Comparison of ENCODE assay signal across 8 cellular contexts in genomic region chr10:44974628-44975431, GRCh38. TPM values are rescaled to one million over a fixed set of nuclear protein-coding genes. Genes with fewer than 3 reads are reported as not detected.
DNase-seq lines count a peak whose midpoint lies in the region; ATAC-seq and TF ChIP-seq lines count a peak whose summit lies in the region.

No MANE protein-coding gene starts in this region.

- H3K4me3 ChIP-seq in CD8-positive, alpha-beta memory T cell (ENCODE audit: low read length): peak overlapping the region; percentile 44
- peak overlapping the region; percentile 73 for H3K4me3 ChIP-seq in upper lobe of right lung

- peaks cover 2 to 19% (median 11%) of the 10 kb centered on the region in 3 donors for H3K4me1 Mint-ChIP-seq in CD8-positive, alpha-beta memory T cell
- H3K4me1 Mint-ChIP-seq in activated naive CD4-positive, alpha-beta T cell treated with anti-CD3 and anti-CD28 coated beads, Interleukin-2, amount 50 U/mL, for 24 hours: no peaks in the 10 kb centered on the region
- H3K4me1 Mint-ChIP-seq in osteocyte (ENCODE audit: unreplicated experiment): peaks cover 54% of the 10 kb centered on the region

- POLR2A ChIA-PET in CD8-positive, alpha-beta memory T cell (lab: Charles Lee): no interaction called here

- no peaks in the 10 kb centered on the region for H3K36me3 Mint-ChIP-seq in CD8-positive, alpha-beta memory T cell
- no peaks in the 10 kb centered on the region for H3K36me3 Mint-ChIP-seq in activated naive CD4-positive, alpha-beta T cell treated with anti-CD3 and anti-CD28 coated beads, Interleukin-2, amount 50 U/mL, for 24 hours
- H3K36me3 Mint-ChIP-seq in osteocyte (ENCODE audit: unreplicated experiment): peaks cover 7% of the 10 kb centered on the region

- no peaks in the 10 kb centered on the region for H3K36me3 ChIP-seq in CD8-positive, alpha-beta memory T cell (ENCODE audit: insufficient read depth, low read length)
- H3K36me3 ChIP-seq in upper lobe of right lung: peaks cover 16% of the 10 kb centered on the region

- no peaks in the 10 kb centered on the region for H3K27me3 Mint-ChIP-seq in CD8-positive, alpha-beta memory T cell
- H3K27me3 Mint-ChIP-seq in activated naive CD4-positive, alpha-beta T cell treated with anti-CD3 and anti-CD28 coated beads, Interleukin-2, amount 50 U/mL, for 24 hours: no peaks in the 10 kb centered on the region
- no peaks in the 10 kb centered on the region for H3K27me3 Mint-ChIP-seq in osteocyte (ENCODE audit: unreplicated experiment)

- peak; percentile 55 to 72 (median 65) for DNase-seq in CD8-positive, alpha-beta memory T cell
- peak; percentile 46 for DNase-seq in SK-MEL-5 (ENCODE audit: low read depth, low spot score)
- peak in 41 of 42 donors; percentile 52 to 88 (median 75) for DNase-seq in head of caudate nucleus
- peak; percentile 90 for DNase-seq in osteocyte (ENCODE audit: extremely low spot score, unreplicated experiment)
- DNase-seq in upper lobe of right lung: peak; percentile 86

- CTCF ChIA-PET in CD8-positive, alpha-beta memory T cell (lab: Charles Lee): interaction anchor here (0.9 to 6.2 kb wide), 5 partner anchors 9 to 42 kb away, joined by 4 to 36 read pairs (median 7); no protein-coding TSS in a partner anchor

- H3K4me3 Mint-ChIP-seq in CD8-positive, alpha-beta memory T cell: peak overlapping the region; percentile 50 to 87 (median 72)
- peak overlapping the region; percentile 76 for H3K4me3 Mint-ChIP-seq in activated naive CD4-positive, alpha-beta T cell treated with anti-CD3 and anti-CD28 coated beads, Interleukin-2, amount 50 U/mL, for 24 hours
- H3K4me3 Mint-ChIP-seq in osteocyte (ENCODE audit: unreplicated experiment): peak overlapping the region; percentile 29

- peak overlapping the region in 5 of 8 donors; percentile 34 to 92 (median 57) for H3K27ac Mint-ChIP-seq in CD8-positive, alpha-beta memory T cell
- no peak overlapping the region for H3K27ac Mint-ChIP-seq in activated naive CD4-positive, alpha-beta T cell treated with anti-CD3 and anti-CD28 coated beads, Interleukin-2, amount 50 U/mL, for 24 hours
- peak overlapping the region; percentile 57 for H3K27ac Mint-ChIP-seq in osteocyte (ENCODE audit: unreplicated experiment)

- in situ Hi-C loops in SK-MEL-5 (cut with HindIII; ENCODE audit: low pct_unique_long_range_greater_than_20kb, low sequenced_read_pairs): no loop called here

- peak; percentile 98 for TF ChIP-seq CTCF in osteocyte (IDR thresholded peaks at IDR 0.05)
- peak; percentile 99 for TF ChIP-seq CTCF in upper lobe of right lung (IDR thresholded peaks at IDR 0.05)

- no peaks in the 10 kb centered on the region for H3K9me3 Mint-ChIP-seq in CD8-positive, alpha-beta memory T cell
- no peaks in the 10 kb centered on the region for H3K9me3 Mint-ChIP-seq in activated naive CD4-positive, alpha-beta T cell treated with anti-CD3 and anti-CD28 coated beads, Interleukin-2, amount 50 U/mL, for 24 hours
- H3K9me3 Mint-ChIP-seq in osteocyte (ENCODE audit: unreplicated experiment): no peaks in the 10 kb centered on the region

- H3K4me1 ChIP-seq in CD8-positive, alpha-beta memory T cell (ENCODE audit: insufficient read depth, low read length): peaks cover 15% of the 10 kb centered on the region
- H3K4me1 ChIP-seq in upper lobe of right lung: peaks cover 46% of the 10 kb centered on the region

- intact Hi-C loops in head of caudate nucleus (cut with DNase I) (loop anchor here (5.0 kb wide), 1 partner anchor 43 kb away; no protein-coding TSS in a partner anchor), upper lobe of right lung (cut with DNase I) (loop anchor here (5.0 kb wide), 1 partner anchor 43 kb away; no protein-coding TSS in a partner anchor)

- ATAC-seq in GM19328 (IDR thresholded peaks at IDR 0.05; ENCODE audit: unreplicated experiment) (peak; percentile 78), HG03439 (IDR thresholded peaks at IDR 0.05; ENCODE audit: unreplicated experiment) (peak; percentile 74), upper lobe of right lung (peak; percentile 85)

- H3K27ac ChIP-seq in CD8-positive, alpha-beta memory T cell (ENCODE audit: low read depth, low read length): no peak overlapping the region
- peak overlapping the region; percentile 81 for H3K27ac ChIP-seq in upper lobe of right lung

- no peaks in the 10 kb centered on the region for H3K27me3 ChIP-seq in CD8-positive, alpha-beta memory T cell (ENCODE audit: insufficient read depth, low read length, poor library complexity, severe bottlenecking)
- no peaks in the 10 kb centered on the region for H3K27me3 ChIP-seq in upper lobe of right lung

- no peaks in the 10 kb centered on the region for H3K9me3 ChIP-seq in CD8-positive, alpha-beta memory T cell (ENCODE audit: low read length)
- no peaks in the 10 kb centered on the region for H3K9me3 ChIP-seq in upper lobe of right lung

RNA-seq across cellular contexts. Expression of gene DEPP1, which starts 3.8 kb away (rescaled TPM):
- under 1 TPM in 1 of 2 experiments, not detected in 1; 0.11 TPM for total RNA-seq in CD8-positive, alpha-beta memory T cell
- not detected for polyA plus RNA-seq in CD8-positive, alpha-beta memory T cell
- total RNA-seq in SK-MEL-5 (2014; rRNA removed; shearing (Covaris generic)): 0.11 and 0.71 TPM in 2 replicates
- polyA plus RNA-seq in SK-MEL-5 (2015; cell fraction: cytosol; rRNA removed): 1.5 and 3.9 TPM in 2 replicates
- polyA plus RNA-seq in SK-MEL-5 (2015; cell fraction: nucleus; rRNA removed): 1.1 TPM in 2 replicates
- total RNA-seq in osteocyte (10.3 and 10.4 TPM in 2 replicates), upper lobe of right lung (160 TPM)

RNA-seq across cellular contexts. Expression of gene RASSF4, which starts 15.2 kb away (rescaled TPM):
- 1 to 10 TPM; 2.8 TPM for total RNA-seq in CD8-positive, alpha-beta memory T cell
- 0.85 TPM for polyA plus RNA-seq in CD8-positive, alpha-beta memory T cell
- 1.8 and 2.1 TPM in 2 replicates for total RNA-seq in SK-MEL-5 (2014; rRNA removed; shearing (Covaris generic))
- 1.7 and 2.9 TPM in 2 replicates for polyA plus RNA-seq in SK-MEL-5 (2015; cell fraction: cytosol; rRNA removed)
- polyA plus RNA-seq in SK-MEL-5 (2015; cell fraction: nucleus; rRNA removed): 30.0 and 41.7 TPM in 2 replicates
- total RNA-seq in osteocyte (11.7 and 11.8 TPM in 2 replicates), upper lobe of right lung (40.9 TPM)

RNA-seq across cellular contexts. Expression of gene ZNF22, which starts 25.9 kb away (rescaled TPM):
- 10 to 100 TPM; 36.1 to 37.2 TPM for total RNA-seq in CD8-positive, alpha-beta memory T cell
- polyA plus RNA-seq in CD8-positive, alpha-beta memory T cell: 49.1 TPM
- 5.5 and 5.6 TPM in 2 replicates for total RNA-seq in SK-MEL-5 (2014; rRNA removed; shearing (Covaris generic))
- polyA plus RNA-seq in SK-MEL-5 (2015; cell fraction: cytosol; rRNA removed): 3.0 and 3.7 TPM in 2 replicates
- polyA plus RNA-seq in SK-MEL-5 (2015; cell fraction: nucleus; rRNA removed): 2.6 and 4.7 TPM in 2 replicates
- 22.9 and 23.4 TPM in 2 replicates for total RNA-seq in osteocyte
- 26.9 TPM for total RNA-seq in upper lobe of right lung

Comparison
In these comparisons a context has a peak if more than half of its experiments do, and no peak if none do; other contexts are left out.
1. RNA of gene DEPP1, which starts 3.8 kb away (total RNA-seq): 160 TPM in upper lobe of right lung (single experiment); 10.3 to 10.4 TPM in osteocyte, 0.11 to 0.71 TPM in SK-MEL-5 and 0.11 TPM in CD8-positive, alpha-beta memory T cell; every median in the first group is over 10 times any median in the second.
2. Peak in every context shown above with its lines, with median percentiles within 50 percentile points of each other: DNase-seq, H3K4me3 Mint-ChIP-seq and ATAC-seq.